8 cellular contexts compared by ENCODE assay signal in the genomic region with DNA sequence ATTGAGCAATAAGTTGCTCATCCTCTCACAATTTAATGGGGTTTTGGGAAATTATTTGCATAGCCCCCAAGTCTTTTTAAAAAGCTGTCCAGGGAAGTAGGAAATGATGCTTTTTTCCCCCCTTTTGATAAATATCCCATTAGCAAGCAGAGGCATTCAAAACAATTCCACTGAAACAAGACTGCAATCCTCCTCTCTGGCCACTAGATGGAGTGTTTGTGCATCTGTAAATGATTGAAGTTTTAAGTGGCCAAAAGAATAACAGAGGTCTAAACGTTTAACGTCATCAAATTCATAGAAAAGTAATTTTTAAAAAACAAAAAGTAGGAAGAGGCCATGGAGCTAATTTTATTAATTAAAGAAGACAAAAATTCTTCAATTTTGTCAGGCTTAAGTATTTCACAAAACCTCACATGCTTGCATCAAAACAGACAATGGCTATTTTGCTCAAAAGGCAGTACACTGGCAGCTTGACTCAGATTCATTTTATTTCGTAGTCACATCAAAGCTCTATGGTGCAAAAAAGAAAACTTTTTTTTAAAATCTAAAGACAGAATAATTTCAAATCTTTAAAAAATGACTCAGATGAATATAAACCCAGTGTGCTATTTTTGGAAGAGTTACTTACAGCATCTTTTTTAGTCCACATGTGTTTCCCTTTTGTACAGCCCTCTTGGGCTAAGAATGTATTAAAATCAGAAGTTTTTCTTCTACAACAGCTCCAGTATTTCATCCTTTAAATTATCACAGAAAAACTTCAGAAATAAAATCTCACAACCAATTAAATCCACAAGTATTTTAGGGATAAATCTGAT. TPM values are rescaled to one million over a fixed set of nuclear protein-coding genes. Genes with fewer than 3 reads are reported as not detected.
A peak's percentile ranks its signal among the peaks of the same experiment; 100 is the strongest.
DNase-seq lines count a peak whose midpoint lies in the region; ATAC-seq and TF ChIP-seq lines count a peak whose summit lies in the region.

No MANE protein-coding gene starts in this region.

- peak; percentile 69 for ATAC-seq in CD4-positive, alpha-beta T cell (ENCODE audit: poor library complexity)
- ATAC-seq in GM18499 (IDR thresholded peaks at IDR 0.05; ENCODE audit: insufficient read depth, unreplicated experiment) (peak; percentile 69), HG02870 (IDR thresholded peaks at IDR 0.05; ENCODE audit: unreplicated experiment) (peak; percentile 84)

- intact Hi-C loops in CD4-positive, alpha-beta T cell (cut with DNase I, micrococcal nuclease) = loop anchor here (5.0 to 10.0 kb wide), 2 partner anchors 250 to 252 kb away; no protein-coding TSS in a partner anchor

- CTCF ChIA-PET in CD4-positive, alpha-beta T cell (lab: Charles Lee) = interaction anchor here (0.7 to 1.5 kb wide), 6 partner anchors 9 to 23 kb away, joined by 3 to 14 read pairs (median 4); partner anchors contain the start of gene CHORDC1

- TF ChIP-seq CTCF in CD4-positive, alpha-beta T cell (IDR thresholded peaks at IDR 0.05) = peak; percentile 96
- TF ChIP-seq CTCF in VCaP (conservative IDR thresholded peaks at IDR 0.05) = peak; percentile 95
- TF ChIP-seq CTCF in smooth muscle cell (IDR thresholded peaks at IDR 0.05; ENCODE audit: borderline replicate concordance, insufficient read depth, poor library complexity, severe bottlenecking) = peak; percentile 73

- H3K4me1 ChIP-seq in smooth muscle cell (ENCODE audit: low read depth) = no peaks in the 10 kb centered on the region

- H3K9me3 Mint-ChIP-seq in CD4-positive, alpha-beta T cell = no peaks in the 10 kb centered on the region

- peaks cover 34% of the 10 kb centered on the region for H4K20me1 ChIP-seq in smooth muscle cell (ENCODE audit: low read depth)

- no peaks in the 10 kb centered on the region for H3K27me3 ChIP-seq in CD4-positive, alpha-beta T cell (ENCODE audit: control insufficient read depth, insufficient read depth, low read length)
- H3K27me3 ChIP-seq in smooth muscle cell (ENCODE audit: low read depth) = no peaks in the 10 kb centered on the region

- H3K27me3 Mint-ChIP-seq in CD4-positive, alpha-beta T cell = no peaks in the 10 kb centered on the region

- peaks cover 24% of the 10 kb centered on the region for H3K4me1 Mint-ChIP-seq in CD4-positive, alpha-beta T cell (ENCODE audit: low read depth)

- H3K9me3 ChIP-seq in CD4-positive, alpha-beta T cell (ENCODE audit: control insufficient read depth, low read length) = no peaks in the 10 kb centered on the region
- H3K9me3 ChIP-seq in smooth muscle cell (replicated peaks; ENCODE audit: low read depth) = no peaks in the 10 kb centered on the region

- no peak for DNase-seq in CD4-positive, alpha-beta T cell
- DNase-seq in NCI-H187 treated with DMSO at 0.1 percent for 48 hours (lab: John Stamatoyannopoulos, UW) = peak; percentile 18
- DNase-seq in glomerular endothelial cell (ENCODE audit: extremely low read depth, low read depth, low spot score) = peak; percentile 55
- no peak for DNase-seq in smooth muscle cell (lab: John Stamatoyannopoulos, UW; ENCODE audit: unreplicated experiment)
- no peak for DNase-seq in T1000 (lab: John Stamatoyannopoulos, UW)

- no peak overlapping the region for H3K9ac ChIP-seq in smooth muscle cell (ENCODE audit: low read depth)

- H3K36me3 Mint-ChIP-seq in CD4-positive, alpha-beta T cell (ENCODE audit: low read depth) = peaks cover 80% of the 10 kb centered on the region

- 48% methylated on average over 3 of the region's 3 CpGs for WGBS in smooth muscle cell (ENCODE audit: low lambda C conversion rate)

- H3K27ac Mint-ChIP-seq in CD4-positive, alpha-beta T cell = peak overlapping the region; percentile 45

- POLR2A ChIA-PET in CD4-positive, alpha-beta T cell (lab: Charles Lee) = interaction anchor here (1.5 kb wide), 1 partner anchor 18 kb away, joined by 4 read pairs; no protein-coding TSS in a partner anchor

- peaks cover 7% of the 10 kb centered on the region for H3F3A ChIP-seq in smooth muscle cell (ENCODE audit: low read depth)

- no peak overlapping the region for H2AFZ ChIP-seq in smooth muscle cell (ENCODE audit: low read depth)

- no peak overlapping the region for H3K4me3 ChIP-seq in smooth muscle cell

- H3K4me2 ChIP-seq in smooth muscle cell = no peak overlapping the region

- H3K27ac ChIP-seq in CD4-positive, alpha-beta T cell (ENCODE audit: low read depth, low read length) = no peak overlapping the region
- H3K27ac ChIP-seq in VCaP (peak overlapping the region; percentile 0; the same call in 1 of the 2 replicates), smooth muscle cell (ENCODE audit: low read depth) (peak overlapping the region; percentile 19)

- no peak overlapping the region for H3K4me3 Mint-ChIP-seq in CD4-positive, alpha-beta T cell

- peaks cover 52% of the 10 kb centered on the region for H3K36me3 ChIP-seq in smooth muscle cell (ENCODE audit: low read depth)

- H3K79me2 ChIP-seq in smooth muscle cell (ENCODE audit: low read depth) = peaks cover 11% of the 10 kb centered on the region

RNA-seq across cellular contexts. Expression of gene CHORDC1, which starts 17.8 kb away (rescaled TPM):
- 10 to 100 TPM; 64.6 to 65.9 TPM for total RNA-seq in CD4-positive, alpha-beta T cell
- total RNA-seq in glomerular endothelial cell = 35.8 and 42.6 TPM in 2 replicates
- 62.4 and 79.2 TPM in 2 replicates for total RNA-seq in smooth muscle cell
- polyA plus RNA-seq in smooth muscle cell = 22.3 and 23.0 TPM in 2 replicates

Comparison
In these comparisons a context has a peak if more than half of its experiments do, and no peak if none do; other contexts are left out.
1. DNase-seq: peak in NCI-H187 treated with DMSO at 0.1 percent for 48 hours (single experiment) and glomerular endothelial cell (single experiment); none in CD4-positive, alpha-beta T cell (0 of 10), smooth muscle cell (single experiment) and T1000 (single experiment).
2. Peak in every context shown above with its lines, with median percentiles within 50 percentile points of each other: ATAC-seq and CTCF ChIP-seq.